8 cellular contexts compared by ENCODE assay signal in genomic region chr11:64230985-64231365, GRCh38. TPM values are rescaled to one million over a fixed set of nuclear protein-coding genes. Genes with fewer than 3 reads are reported as not detected.
DNase-seq lines count a peak whose midpoint lies in the region; ATAC-seq and TF ChIP-seq lines count a peak whose summit lies in the region.

No MANE protein-coding gene starts in this region.

- intact Hi-C loops in activated CD4-positive, alpha-beta T cell treated with anti-CD3 and anti-CD28 coated beads, Interleukin-2, amount 10 ng/mL, durations not matched to agents 24 days and 14 days (cut with micrococcal nuclease) = loop anchor here (1.0 kb wide), 1 partner anchor 10 kb away; the partner anchor contains the start of gene FKBP2
- intact Hi-C loops in activated CD4-positive, alpha-beta memory T cell treated with anti-CD3 and anti-CD28 coated beads for 36 hours (cut with micrococcal nuclease) = loop anchor here (1.0 kb wide), 2 partner anchors 10 to 24 kb away; partner anchors contain the start of gene FKBP2
- intact Hi-C loops in testis (cut with DNase I; ENCODE audit: low total_unique reads) = no loop called here

- TF ChIP-seq CTCF in testis (IDR thresholded peaks at IDR 0.05) = no peak

- H3K27ac ChIP-seq in iPS-20b (ENCODE audit: low read length) = no peak overlapping the region
- peak overlapping the region; percentile 85 to 98 for H3K27ac ChIP-seq in testis

- H3K9me3 ChIP-seq in iPS-20b (ENCODE audit: insufficient read depth, low read depth, low read length) (no peaks in the 10 kb centered on the region), testis (no peaks in the 10 kb centered on the region)

- H3K27me3 Mint-ChIP-seq in activated CD4-positive, alpha-beta T cell treated with anti-CD3 and anti-CD28 coated beads, Interleukin-2, amount 10 ng/mL, durations not matched to agents 24 days and 14 days = no peaks in the 10 kb centered on the region
- H3K27me3 Mint-ChIP-seq in activated CD4-positive, alpha-beta memory T cell treated with anti-CD3 and anti-CD28 coated beads for 36 hours = no peaks in the 10 kb centered on the region

- H3K4me3 ChIP-seq in iPS-20b (ENCODE audit: low read length) (peak overlapping the region; percentile 90), testis (peak overlapping the region; percentile 73 to 74)

- peaks cover 36% of the 10 kb centered on the region for H3K4me1 Mint-ChIP-seq in activated CD4-positive, alpha-beta T cell treated with anti-CD3 and anti-CD28 coated beads, Interleukin-2, amount 10 ng/mL, durations not matched to agents 24 days and 14 days
- H3K4me1 Mint-ChIP-seq in activated CD4-positive, alpha-beta memory T cell treated with anti-CD3 and anti-CD28 coated beads for 36 hours (ENCODE audit: low read depth) = peaks cover 38% of the 10 kb centered on the region

- H3K27ac Mint-ChIP-seq in activated CD4-positive, alpha-beta T cell treated with anti-CD3 and anti-CD28 coated beads, Interleukin-2, amount 10 ng/mL, durations not matched to agents 24 days and 14 days = peak overlapping the region; percentile 53
- H3K27ac Mint-ChIP-seq in activated CD4-positive, alpha-beta memory T cell treated with anti-CD3 and anti-CD28 coated beads for 36 hours = peak overlapping the region; percentile 80

- 9 to 10% methylated on average over 7 to 8 of the region's 8 CpGs for WGBS in testis, 2 donors

- H3K27me3 ChIP-seq in iPS-20b (ENCODE audit: insufficient read depth, low read length) = peaks cover 32% of the 10 kb centered on the region
- H3K27me3 ChIP-seq in testis = no peaks in the 10 kb centered on the region

- no peak for ATAC-seq in HG03196 (IDR thresholded peaks at IDR 0.05; ENCODE audit: unreplicated experiment)
- ATAC-seq in GM21825 (IDR thresholded peaks at IDR 0.05; ENCODE audit: unreplicated experiment) = no peak

- H3K4me3 Mint-ChIP-seq in activated CD4-positive, alpha-beta T cell treated with anti-CD3 and anti-CD28 coated beads, Interleukin-2, amount 10 ng/mL, durations not matched to agents 24 days and 14 days = peak overlapping the region; percentile 92
- H3K4me3 Mint-ChIP-seq in activated CD4-positive, alpha-beta memory T cell treated with anti-CD3 and anti-CD28 coated beads for 36 hours = peak overlapping the region; percentile 79

- H3K9ac ChIP-seq in iPS-20b (ENCODE audit: low read depth, low read length) = peak overlapping the region; percentile 75; the same call in 1 of the 2 replicates

- CTCF ChIA-PET in activated CD4-positive, alpha-beta memory T cell treated with anti-CD3 and anti-CD28 coated beads for 36 hours (lab: Charles Lee) = no interaction called here

- no peak for TF ChIP-seq POLR2A in testis (IDR thresholded peaks at IDR 0.05)

- POLR2A ChIA-PET in activated CD4-positive, alpha-beta memory T cell treated with anti-CD3 and anti-CD28 coated beads for 36 hours (lab: Charles Lee) = no interaction called here

- H3K4me1 ChIP-seq in iPS-20b (ENCODE audit: insufficient read depth, low read length) (peaks cover 13% of the 10 kb centered on the region), testis (peaks cover 41% of the 10 kb centered on the region)

- H3K9me3 Mint-ChIP-seq in activated CD4-positive, alpha-beta T cell treated with anti-CD3 and anti-CD28 coated beads, Interleukin-2, amount 10 ng/mL, durations not matched to agents 24 days and 14 days = no peaks in the 10 kb centered on the region
- H3K9me3 Mint-ChIP-seq in activated CD4-positive, alpha-beta memory T cell treated with anti-CD3 and anti-CD28 coated beads for 36 hours = no peaks in the 10 kb centered on the region

- no peaks in the 10 kb centered on the region for H3K36me3 ChIP-seq in iPS-20b (ENCODE audit: insufficient read depth, low read depth, low read length)
- H3K36me3 ChIP-seq in testis (ENCODE audit: low read depth, missing control alignments) = no peaks in the 10 kb centered on the region

- DNase-seq in activated CD4-positive, alpha-beta T cell treated with anti-CD3 and anti-CD28 coated beads, Interleukin-2, amount 10 ng/mL, durations not matched to agents 24 days and 14 days = no peak
- DNase-seq in activated CD4-positive, alpha-beta T cell treated with anti-CD3 and anti-CD28 coated beads, Interleukin-2, amount 50 U/mL, for 4 hours = no peak
- DNase-seq in activated CD4-positive, alpha-beta memory T cell treated with anti-CD3 and anti-CD28 coated beads for 36 hours = no peak
- DNase-seq in testis = no peak
- DNase-seq in activated effector memory CD4-positive, alpha-beta T cell treated with anti-CD3 and anti-CD28 coated beads, Interleukin-2, amount 50 U/mL, for 16 hours = no peak

- H3K36me3 Mint-ChIP-seq in activated CD4-positive, alpha-beta T cell treated with anti-CD3 and anti-CD28 coated beads, Interleukin-2, amount 10 ng/mL, durations not matched to agents 24 days and 14 days (ENCODE audit: low read depth) = peaks cover 1% of the 10 kb centered on the region
- peaks cover 7% of the 10 kb centered on the region for H3K36me3 Mint-ChIP-seq in activated CD4-positive, alpha-beta memory T cell treated with anti-CD3 and anti-CD28 coated beads for 36 hours

RNA-seq across cellular contexts. Expression of gene DNAJC4, which starts 0.6 kb away (rescaled TPM):
- 19.9 and 20.0 TPM in 2 replicates for total RNA-seq in activated CD4-positive, alpha-beta T cell treated with anti-CD3 and anti-CD28 coated beads, Interleukin-2, amount 10 ng/mL, durations not matched to agents 24 days and 14 days
- total RNA-seq in activated CD4-positive, alpha-beta memory T cell treated with anti-CD3 and anti-CD28 coated beads for 36 hours = 10 to 100 TPM; 22.5 to 26.2 TPM
- total RNA-seq in testis = 100 to 1,000 TPM; 105 to 254 TPM
- polyA plus RNA-seq in testis (ENCODE audit: insufficient read depth, low read depth, low replicate concordance) = 303 TPM

RNA-seq across cellular contexts. Expression of gene VEGFB, which starts 3.4 kb away (rescaled TPM):
- total RNA-seq in activated CD4-positive, alpha-beta T cell treated with anti-CD3 and anti-CD28 coated beads, Interleukin-2, amount 10 ng/mL, durations not matched to agents 24 days and 14 days = 65.4 and 66.7 TPM in 2 replicates
- 10 to 100 TPM; 78.9 to 82.1 TPM for total RNA-seq in activated CD4-positive, alpha-beta memory T cell treated with anti-CD3 and anti-CD28 coated beads for 36 hours
- total RNA-seq in testis = 10 to 100 TPM; 19.1 to 47.8 TPM
- 57.3 TPM for polyA plus RNA-seq in testis (ENCODE audit: insufficient read depth, low read depth, low replicate concordance)

RNA-seq across cellular contexts. Expression of gene NUDT22, which starts 4.9 kb away (rescaled TPM):
- total RNA-seq in activated CD4-positive, alpha-beta T cell treated with anti-CD3 and anti-CD28 coated beads, Interleukin-2, amount 10 ng/mL, durations not matched to agents 24 days and 14 days = 66.1 and 72.6 TPM in 2 replicates
- total RNA-seq in activated CD4-positive, alpha-beta memory T cell treated with anti-CD3 and anti-CD28 coated beads for 36 hours = 10 to 100 TPM; 69.8 to 79.8 TPM
- 10 to 100 TPM; 50.9 to 52.7 TPM for total RNA-seq in testis
- 19.0 TPM for polyA plus RNA-seq in testis (ENCODE audit: insufficient read depth, low read depth, low replicate concordance)

RNA-seq across cellular contexts. Expression of gene TRPT1, which starts 5.0 kb away (rescaled TPM):
- 29.8 and 31.7 TPM in 2 replicates for total RNA-seq in activated CD4-positive, alpha-beta T cell treated with anti-CD3 and anti-CD28 coated beads, Interleukin-2, amount 10 ng/mL, durations not matched to agents 24 days and 14 days
- total RNA-seq in activated CD4-positive, alpha-beta memory T cell treated with anti-CD3 and anti-CD28 coated beads for 36 hours = 10 to 100 TPM; 30.4 to 35.6 TPM
- 10 to 100 TPM; 56.5 to 65.4 TPM for total RNA-seq in testis
- 93.7 TPM for polyA plus RNA-seq in testis (ENCODE audit: insufficient read depth, low read depth, low replicate concordance)

RNA-seq across cellular contexts. Expression of gene FKBP2, which starts 9.9 kb away (rescaled TPM):
- 28.8 and 30.6 TPM in 2 replicates for total RNA-seq in activated CD4-positive, alpha-beta T cell treated with anti-CD3 and anti-CD28 coated beads, Interleukin-2, amount 10 ng/mL, durations not matched to agents 24 days and 14 days
- 10 to 100 TPM; 28.7 to 34.9 TPM for total RNA-seq in activated CD4-positive, alpha-beta memory T cell treated with anti-CD3 and anti-CD28 coated beads for 36 hours
- total RNA-seq in testis = 100 to 1,000 TPM; 151 to 159 TPM
- 159 TPM for polyA plus RNA-seq in testis (ENCODE audit: insufficient read depth, low read depth, low replicate concordance)
